Comparison of ENCODE assay signal across 8 cellular contexts in genomic region chr10:103917326-103918052, GRCh38. TPM values are rescaled to one million over a fixed set of nuclear protein-coding genes. Genes with fewer than 3 reads are reported as not detected.
DNase-seq lines count a peak whose midpoint lies in the region; FAIRE-seq and TF ChIP-seq lines count a peak whose summit lies in the region.

No MANE protein-coding gene starts in this region.

- no peaks in the 10 kb centered on the region for H3K27me3 Mint-ChIP-seq in astrocyte (ENCODE audit: low read depth, unreplicated experiment)

- peak overlapping the region; percentile 73 for H3K27ac Mint-ChIP-seq in astrocyte (ENCODE audit: unreplicated experiment)

- H3K27me3 ChIP-seq in astrocyte (ENCODE audit: insufficient read depth, low read length): no peaks in the 10 kb centered on the region
- no peaks in the 10 kb centered on the region for H3K27me3 ChIP-seq in iPS-15b (ENCODE audit: control insufficient read depth, insufficient read depth, low read length)
- H3K27me3 ChIP-seq in skeletal muscle tissue (ENCODE audit: control insufficient read depth in 3 of 3, insufficient read depth in 3 of 3, low read length in 3 of 3): no peaks in the 10 kb centered on the region

- DNase-seq in NCI-H2171 treated with DMSO at 0.1 percent for 48 hours (lab: John Stamatoyannopoulos, UW) (peak; percentile 31), NCI-H2171 (lab: John Stamatoyannopoulos, UW) (no peak), HFF-Myc (ENCODE audit: extremely low read depth, low read depth) (no peak), NCI-H146 (lab: John Stamatoyannopoulos, UW) (peak; percentile 61), astrocyte (ENCODE audit: low read depth) (peak; percentile 37), GM19238 (ENCODE audit: insufficient read length, low spot score) (no peak)

- H3K4me3 ChIP-seq in HFF-Myc (replicated peaks; ENCODE audit: low read depth, low read length) (peak overlapping the region; percentile 72), astrocyte (ENCODE audit: insufficient read depth, low read depth, low read length) (peak overlapping the region; percentile 85), iPS-15b (ENCODE audit: low read depth, low read length) (peak overlapping the region; percentile 81), skeletal muscle tissue (ENCODE audit: low read length in 3 of 3) (peak overlapping the region; percentile 86 to 95 (median 92))

- H3K9me3 ChIP-seq in astrocyte (ENCODE audit: insufficient read depth, low read depth, low read length) (no peaks in the 10 kb centered on the region), iPS-15b (ENCODE audit: control insufficient read depth, insufficient read depth, low read length) (peaks cover 6% of the 10 kb centered on the region), skeletal muscle tissue (ENCODE audit: control insufficient read depth in 3 of 3, low read length in 3 of 3) (no peaks in the 10 kb centered on the region)

- peaks cover 18% of the 10 kb centered on the region for H3K4me1 Mint-ChIP-seq in astrocyte (ENCODE audit: low read depth, unreplicated experiment)

- H3K4me2 ChIP-seq in astrocyte (ENCODE audit: low read length): peak overlapping the region; percentile 92

- H2AFZ ChIP-seq in astrocyte (ENCODE audit: low read depth, low read length): peak overlapping the region; percentile 83

- H3K36me3 ChIP-seq in astrocyte (ENCODE audit: insufficient read depth, low read length) (no peaks in the 10 kb centered on the region), iPS-15b (ENCODE audit: control insufficient read depth, insufficient read depth, low read length) (no peaks in the 10 kb centered on the region), skeletal muscle tissue (ENCODE audit: control insufficient read depth in 3 of 3, insufficient read depth in 3 of 3, low read length in 3 of 3) (peaks cover 0 to 2% (median 0%) of the 10 kb centered on the region in 3 donors)

- H3K4me1 ChIP-seq in astrocyte (ENCODE audit: insufficient read depth, low read length): peaks cover 27% of the 10 kb centered on the region
- peaks cover 20% of the 10 kb centered on the region for H3K4me1 ChIP-seq in iPS-15b (ENCODE audit: control insufficient read depth, insufficient read depth, low read length)
- H3K4me1 ChIP-seq in skeletal muscle tissue (ENCODE audit: control insufficient read depth in 3 of 3, insufficient read depth in 3 of 3, low read length in 3 of 3): peaks cover 15 to 29% (median 26%) of the 10 kb centered on the region in 3 donors

- no peaks in the 10 kb centered on the region for H3K36me3 Mint-ChIP-seq in astrocyte (ENCODE audit: low read depth, unreplicated experiment)

- no peaks in the 10 kb centered on the region for H4K20me1 ChIP-seq in astrocyte (ENCODE audit: insufficient read depth, low read length)

- FAIRE-seq in astrocyte (lab: Jason Lieb, UNC): no peak

- H3K27ac ChIP-seq in astrocyte (ENCODE audit: low read depth, low read length) (peak overlapping the region; percentile 91), skeletal muscle tissue (ENCODE audit: low read depth, low read length) (peak overlapping the region; percentile 84)

- TF ChIP-seq CTCF in HFF-Myc (IDR thresholded peaks at IDR 0.05; ENCODE audit: low read depth, low read length, missing control alignments) (no peak), astrocyte (IDR thresholded peaks at IDR 0.05; ENCODE audit: insufficient read depth, low read depth, low read length) (no peak)

- H3K4me3 Mint-ChIP-seq in astrocyte (ENCODE audit: unreplicated experiment): peak overlapping the region; percentile 90

- H3K79me2 ChIP-seq in astrocyte (ENCODE audit: insufficient read depth, low read length): peaks cover 39% of the 10 kb centered on the region

- H3K9ac ChIP-seq in astrocyte (ENCODE audit: low read length) (peak overlapping the region; percentile 89), iPS-15b (ENCODE audit: low read depth, low read length) (peak overlapping the region; percentile 67), skeletal muscle tissue (ENCODE audit: low read depth in 1 of 3, low read length in 3 of 3) (peak overlapping the region; percentile 86 to 94 (median 94))

- peaks cover 3% of the 10 kb centered on the region for H3K9me3 Mint-ChIP-seq in astrocyte (ENCODE audit: unreplicated experiment)

RNA-seq across cellular contexts. Expression of gene STN1, which starts 0.5 kb away (rescaled TPM):
- total RNA-seq in astrocyte (17.3 and 19.9 TPM in 2 replicates), skeletal muscle tissue (20.9 TPM)

RNA-seq across cellular contexts. Expression of gene SLK, which starts 49.5 kb away (rescaled TPM):
- total RNA-seq in astrocyte (24.9 and 27.5 TPM in 2 replicates), skeletal muscle tissue (30.3 TPM)

Comparison
In these comparisons a context has a peak if more than half of its experiments do, and no peak if none do; other contexts are left out.
1. DNase-seq: peak in NCI-H2171 treated with DMSO at 0.1 percent for 48 hours (single experiment), NCI-H146 (single experiment) and astrocyte (single experiment); none in NCI-H2171 (single experiment), HFF-Myc (single experiment) and GM19238 (single experiment).
2. Peak in every context shown above with its lines, with median percentiles within 50 percentile points of each other: H3K4me3 ChIP-seq and H3K9ac ChIP-seq.